Comparison of ENCODE assay signal across 23 cellular contexts in the genomic region with DNA sequence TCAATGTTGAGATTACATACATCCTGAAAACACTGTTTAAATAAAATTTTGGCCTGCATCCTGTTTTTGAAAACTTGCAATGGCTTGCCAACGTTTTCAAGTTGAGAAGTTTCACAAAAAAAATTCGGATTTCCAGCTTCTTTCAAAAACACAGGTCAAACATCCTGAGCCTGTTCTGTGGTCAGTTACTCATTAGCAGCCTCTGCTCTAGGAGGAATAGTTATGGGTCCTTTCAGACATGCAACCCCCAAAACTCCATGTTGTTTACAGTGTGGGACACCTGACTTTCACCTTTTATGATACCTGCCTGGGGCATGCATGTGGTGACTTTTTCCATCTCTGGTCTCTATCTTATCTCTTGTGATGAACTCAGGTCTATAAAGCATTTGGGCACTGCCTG.
"Had no signal": no experiment of that assay in that cellular context is flagged by ENCODE, and none has a peak within 500 bp of the region (broad histone marks: within the 10 kb centered on the region; RNA-seq: fewer than 3 reads in every experiment).

No MANE protein-coding gene starts in this region.

- H3K4me1 ChIP-seq: right atrium auricular region, testis, transverse colon, upper lobe of left lung had no signal

- H2AFZ ChIP-seq: hepatocyte had no signal

- H3K36me3 ChIP-seq: left ventricle myocardium inferior, ovary, right atrium auricular region, stomach, thyroid gland, transverse colon, upper lobe of left lung, vagina had no signal

- ATAC-seq: natural killer cell; sciatic nerve; stimulated activated naive B cell treated with anti-CD40 and anti-IgM and Interleukin-4, amounts not matched to agents 10 μg/mL and 1 μg/mL and 100 μg/mL, for 72 hours; stimulated activated naive CD8-positive, alpha-beta T cell treated with anti-CD3 and anti-CD28 coated beads, Interleukin-15, Interleukin-2, amounts not matched to agents 100 U/mL and 50 U/mL, for 24 hours had no signal

- H3K79me2 ChIP-seq: hepatocyte had no signal

- H3K9me3 ChIP-seq: left ventricle myocardium inferior, ovary, right atrium auricular region, stomach, testis, thyroid gland, transverse colon, upper lobe of left lung, vagina had no signal

- H3K36me3 Mint-ChIP-seq: natural killer cell; stimulated activated naive B cell treated with anti-CD40 and anti-IgM and Interleukin-4, amounts not matched to agents 10 μg/mL and 1 μg/mL and 100 μg/mL, for 72 hours had no signal

- H3K4me2 ChIP-seq: hepatocyte had no signal

- H3K4me1 Mint-ChIP-seq: stimulated activated naive B cell treated with anti-CD40 and anti-IgM and Interleukin-4, amounts not matched to agents 10 μg/mL and 1 μg/mL and 100 μg/mL, for 72 hours had no signal

- H3K27me3 Mint-ChIP-seq: progenitor cell of endocrine pancreas; stimulated activated naive B cell treated with anti-CD40 and anti-IgM and Interleukin-4, amounts not matched to agents 10 μg/mL and 1 μg/mL and 100 μg/mL, for 72 hours had no signal

- H3K27ac ChIP-seq: hepatocyte, left ventricle myocardium inferior, ovary, right atrium auricular region, stomach, testis, thyroid gland, transverse colon, upper lobe of left lung, vagina had no signal

- DNase-seq: islet precursor cell; left ventricle myocardium inferior; midbrain; natural killer cell; ovary; stimulated activated CD4-positive, alpha-beta T cell treated with anti-CD3 and anti-CD28 coated beads, Interleukin-12 subunit alpha, Interleukin-12 subunit beta, amount 100 ng/mL, for 4 hours; stimulated activated CD4-positive, alpha-beta T cell treated with anti-CD3 and anti-CD28 coated beads, Interleukin-15, amount 100 ng/mL, for 24 hours; stimulated activated CD4-positive, alpha-beta T cell treated with anti-CD3 and anti-CD28 coated beads, Interleukin-2, amount 100 ng/mL, for 24 hours; stimulated activated CD4-positive, alpha-beta T cell treated with anti-CD3 and anti-CD28 coated beads, Interleukin-4, amount 100 ng/mL, for 1 hour; stimulated activated naive B cell treated with anti-CD40 and anti-IgM and Interleukin-4, amounts not matched to agents 10 μg/mL and 1 μg/mL and 100 μg/mL, for 72 hours; stimulated activated naive CD8-positive, alpha-beta T cell treated with anti-CD3 and anti-CD28 coated beads, Interleukin-15, Interleukin-2, amounts not matched to agents 100 U/mL and 50 U/mL, for 24 hours; stomach; testis; thyroid gland; transverse colon; upper lobe of left lung had no signal

- H3K4me3 Mint-ChIP-seq: natural killer cell; stimulated activated naive B cell treated with anti-CD40 and anti-IgM and Interleukin-4, amounts not matched to agents 10 μg/mL and 1 μg/mL and 100 μg/mL, for 72 hours had no signal

- H3K27me3 ChIP-seq: hepatocyte, ovary, right atrium auricular region, stomach, testis, thyroid gland, transverse colon, upper lobe of left lung, vagina had no signal

- H3K9me3 Mint-ChIP-seq: natural killer cell; stimulated activated naive B cell treated with anti-CD40 and anti-IgM and Interleukin-4, amounts not matched to agents 10 μg/mL and 1 μg/mL and 100 μg/mL, for 72 hours had no signal

- H3K4me3 ChIP-seq: hepatocyte, left ventricle myocardium inferior, lung, ovary, right atrium auricular region, skin epidermis, stomach, testis, thyroid gland, transverse colon, upper lobe of left lung, vagina had no signal

- H3K27ac Mint-ChIP-seq: natural killer cell; progenitor cell of endocrine pancreas; stimulated activated naive B cell treated with anti-CD40 and anti-IgM and Interleukin-4, amounts not matched to agents 10 μg/mL and 1 μg/mL and 100 μg/mL, for 72 hours had no signal
